In genomic region chr19:17292301-17293074, GRCh38 we compare ENCODE assay signal across 1 cellular context.
A peak's percentile ranks its signal among the peaks of the same experiment; 100 is the strongest.
TF ChIP-seq lines count a peak whose summit lies in the region.

No MANE protein-coding gene starts in this region.

TF ChIP-seq in GM12878, 131 proteins besides CTCF, POLR2A, EP300 and RAD21 (continued from another document):
- peak; percentile 38 for TF ChIP-seq SP1 (IDR thresholded peaks at IDR 0.05; ENCODE audit: low read depth, low read length)
- TF ChIP-seq ATF2 (IDR thresholded peaks at IDR 0.05; ENCODE audit: low read length) = no peak
- peak; percentile 48; the same call in 1 of the 2 replicates for TF ChIP-seq NBN (IDR thresholded peaks at IDR 0.05)
- peak; percentile 93 for TF ChIP-seq SMARCA5 (IDR thresholded peaks at IDR 0.05)
- TF ChIP-seq NR2C1 (IDR thresholded peaks at IDR 0.05) = no peak
TF ChIP-seq in GM12878: peak in this region for 21.
